19 cellular contexts compared by ENCODE assay signal in the genomic region with DNA sequence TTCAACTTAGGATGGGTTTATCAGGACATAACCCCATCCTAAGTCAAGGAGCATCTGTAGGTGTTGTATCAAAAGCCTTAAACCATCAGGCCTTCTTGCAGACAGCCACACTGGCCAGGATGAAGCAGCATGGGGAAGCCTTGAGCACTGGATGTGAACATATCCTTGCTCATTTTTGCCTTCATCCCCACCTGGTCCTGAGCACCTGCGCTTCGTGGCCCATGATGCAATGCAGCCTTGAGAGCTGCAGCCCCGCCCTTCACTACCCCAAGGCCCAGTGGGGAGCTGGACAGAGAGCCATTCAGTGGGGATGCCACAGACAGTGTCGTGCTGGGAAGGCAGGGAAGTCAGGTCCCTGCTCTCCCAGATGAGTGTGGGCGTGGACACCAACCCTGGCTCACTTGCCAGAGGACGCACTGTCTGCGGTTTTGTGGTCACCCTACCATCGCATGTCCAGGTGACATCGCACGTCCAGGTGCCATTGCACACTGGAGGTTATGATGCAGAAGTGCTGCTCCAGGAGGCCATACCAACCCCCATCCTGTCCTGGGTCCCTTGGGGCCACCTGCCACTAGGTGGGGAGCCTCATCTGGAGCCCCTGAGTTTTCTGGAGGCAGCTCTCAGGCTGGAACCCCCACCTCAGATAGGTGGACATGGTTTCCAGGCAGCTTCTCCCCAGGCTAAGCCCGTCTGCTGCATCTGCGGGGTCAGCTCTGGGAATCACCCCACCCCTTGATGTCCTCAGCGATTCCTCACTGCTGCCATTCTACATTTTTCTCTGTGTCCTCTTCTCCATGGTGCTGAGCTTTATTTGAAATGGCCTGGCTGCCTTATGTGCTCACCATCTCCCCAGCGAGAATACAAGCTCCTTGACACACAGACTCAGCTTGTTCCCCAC. TPM values are rescaled to one million over a fixed set of nuclear protein-coding genes. Genes with fewer than 3 reads are reported as not detected.
"Had no signal": no experiment of that assay in that cellular context is flagged by ENCODE, and none has a peak within 500 bp of the region (broad histone marks: within the 10 kb centered on the region; RNA-seq: fewer than 3 reads in every experiment).

No MANE protein-coding gene starts in this region.

- H3K27me3 ChIP-seq: colonic mucosa, esophagus squamous epithelium, gastroesophageal sphincter, ovary, right atrium auricular region, suprapubic skin, thyroid gland, upper lobe of right lung had no signal

- ATAC-seq: gastroesophageal sphincter; left colon; mucosa of descending colon; naive thymus-derived CD8-positive, alpha-beta T cell; upper lobe of right lung had no signal

- H3K9me3 ChIP-seq: colonic mucosa, esophagus squamous epithelium, gastroesophageal sphincter, mucosa of descending colon, ovary, right atrium auricular region, suprapubic skin, thyroid gland, upper lobe of right lung had no signal

- H3K27ac ChIP-seq: colonic mucosa, esophagus squamous epithelium, gastroesophageal sphincter, ovary, right atrium auricular region, suprapubic skin, thyroid gland, upper lobe of right lung had no signal

- FAIRE-seq: small intestine had no signal

- H3K36me3 ChIP-seq: colonic mucosa, esophagus squamous epithelium, gastroesophageal sphincter, ovary, right atrium auricular region, suprapubic skin, thyroid gland, upper lobe of right lung had no signal

- H3K4me1 ChIP-seq: colonic mucosa, right atrium auricular region, thyroid gland, upper lobe of right lung had no signal

- DNase-seq: colonic mucosa; dermis blood vessel endothelial cell; esophagus squamous epithelium; foreskin fibroblast; left colon; mammary epithelial cell; mucosa of descending colon; naive thymus-derived CD8-positive, alpha-beta T cell; ovary; small intestine; stimulated activated CD4-positive, alpha-beta T cell treated with anti-CD3 and anti-CD28 coated beads, Interleukin-12 subunit alpha, Interleukin-12 subunit beta, amount 100 ng/mL, for 4 hours; stimulated activated CD4-positive, alpha-beta T cell treated with anti-CD3 and anti-CD28 coated beads, Interleukin-2, amount 100 ng/mL, for 48 hours; stimulated activated naive CD4-positive, alpha-beta T cell treated with Interleukin-2 at 50 U/mL for 16 hours; thyroid gland; upper lobe of right lung had no signal

- H3K4me3 ChIP-seq: colonic mucosa, esophagus squamous epithelium, gastroesophageal sphincter, mucosa of descending colon, ovary, right atrium auricular region, suprapubic skin, thyroid gland, upper lobe of right lung had no signal

RNA-seq across cellular contexts. Expression of a gene that starts 57.1 kb away (rescaled TPM):
- total RNA-seq: esophagus squamous epithelium, right atrium auricular region, upper lobe of right lung had no signal
- polyA plus RNA-seq: liver, mammary epithelial cell had no signal
